In genomic region chr19:13923194-13923987, GRCh38 we compare ENCODE assay signal across 1 cellular context.
TF ChIP-seq lines count a peak whose summit lies in the region.

No MANE protein-coding gene starts in this region.

TF ChIP-seq in K562, 482 proteins besides CTCF, POLR2A, EP300 and RAD21:
- TF ChIP-seq PBX2 (CRISPR knock-in tag; IDR thresholded peaks at IDR 0.05; ENCODE audit: low read depth) (no peak), PBX2 (tag; conservative IDR thresholded peaks at IDR 0.05; ENCODE audit: low read depth) (no peak), STAT6 (CRISPR knock-in tag; IDR thresholded peaks at IDR 0.05) (no peak), POLR2G (IDR thresholded peaks at IDR 0.05; ENCODE audit: low read depth, low read length) (peak; percentile 42), MEF2D (tag; conservative IDR thresholded peaks at IDR 0.05; ENCODE audit: low read depth) (no peak), GATAD2A (IDR thresholded peaks at IDR 0.05) (no peak), SETDB1 (IDR thresholded peaks at IDR 0.05; ENCODE audit: low read length) (no peak), EHMT2 (IDR thresholded peaks at IDR 0.05) (no peak)
